Comparison of ENCODE assay signal across 30 cellular contexts in the genomic region with DNA sequence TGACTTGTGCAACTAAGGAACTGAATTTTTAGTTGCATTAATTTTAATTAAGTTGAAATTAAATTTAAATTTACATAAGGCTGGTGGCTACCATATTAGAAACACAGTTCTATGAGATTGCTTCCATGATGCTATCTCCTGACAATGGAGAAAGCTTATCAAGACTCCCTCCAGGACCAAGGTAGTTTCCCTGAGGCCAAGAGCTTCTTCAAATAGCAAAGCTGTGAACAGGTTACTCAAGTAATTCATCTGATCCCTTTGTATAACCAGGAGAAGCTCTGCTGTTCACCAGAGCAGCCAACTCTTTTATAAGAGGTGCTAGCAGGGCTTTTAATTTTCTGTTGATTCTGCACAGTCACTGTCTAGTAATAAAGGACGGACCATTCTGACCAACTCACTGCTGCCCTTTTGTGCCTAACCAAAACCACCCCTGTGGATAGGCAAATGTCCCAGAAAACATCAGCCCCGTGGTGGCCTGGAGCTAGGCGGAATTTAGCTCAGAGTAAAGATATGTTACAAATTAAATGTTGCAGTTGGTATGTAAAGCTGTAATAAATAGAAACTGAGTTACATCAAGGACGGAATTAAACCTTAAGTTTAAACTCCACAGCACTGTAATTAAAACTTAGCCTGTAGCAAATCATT. TPM values are rescaled to one million over a fixed set of nuclear protein-coding genes. Genes with fewer than 3 reads are reported as not detected.
"Had no signal": no experiment of that assay in that cellular context is flagged by ENCODE, and none has a peak within 500 bp of the region (broad histone marks: within the 10 kb centered on the region; RNA-seq: fewer than 3 reads in every experiment).

No MANE protein-coding gene starts in this region.

- H3K4me1 Mint-ChIP-seq: activated B cell treated with CpG ODN at 0.5 μM for 24 hours; activated CD4-positive, alpha-beta T cell treated with anti-CD3 and anti-CD28 coated beads, Interleukin-2, amount 10 ng/mL, durations not matched to agents 24 days and 14 days; activated T-helper 17 cell treated with anti-CD3 and anti-CD28 coated beads, Interleukin-2, amount 50 U/mL, for 72 hours; T-helper 17 cell had no signal

- H3K27me3 ChIP-seq: Peyer's patch had no signal

- H3K4me3 Mint-ChIP-seq: activated B cell treated with CpG ODN at 0.5 μM for 24 hours; activated CD4-positive, alpha-beta memory T cell treated with anti-CD3 and anti-CD28 coated beads for 36 hours; activated CD4-positive, alpha-beta T cell treated with anti-CD3 and anti-CD28 coated beads, Interleukin-2, amount 10 ng/mL, durations not matched to agents 24 days and 14 days; activated naive CD4-positive, alpha-beta T cell treated with anti-CD3 and anti-CD28 coated beads for 36 hours; activated naive CD8-positive, alpha-beta T cell treated with anti-CD3 and anti-CD28 coated beads for 36 hours; activated T-helper 17 cell treated with anti-CD3 and anti-CD28 coated beads, Interleukin-2, amount 50 U/mL, for 72 hours; T-helper 17 cell had no signal

- H3K27ac Mint-ChIP-seq: activated B cell treated with CpG ODN at 0.5 μM for 24 hours; activated CD4-positive, alpha-beta memory T cell treated with anti-CD3 and anti-CD28 coated beads for 36 hours; activated CD4-positive, alpha-beta T cell treated with anti-CD3 and anti-CD28 coated beads, Interleukin-2, amount 10 ng/mL, durations not matched to agents 24 days and 14 days; activated naive CD4-positive, alpha-beta T cell treated with anti-CD3 and anti-CD28 coated beads for 36 hours; activated naive CD8-positive, alpha-beta T cell treated with anti-CD3 and anti-CD28 coated beads for 36 hours; activated T-helper 17 cell treated with anti-CD3 and anti-CD28 coated beads, Interleukin-2, amount 50 U/mL, for 72 hours; T-helper 17 cell had no signal

- H3K36me3 Mint-ChIP-seq: activated CD4-positive, alpha-beta memory T cell treated with anti-CD3 and anti-CD28 coated beads for 36 hours; activated naive CD8-positive, alpha-beta T cell treated with anti-CD3 and anti-CD28 coated beads for 36 hours had no signal

- H3K27me3 Mint-ChIP-seq: activated B cell treated with CpG ODN at 0.5 μM for 24 hours; activated CD4-positive, alpha-beta memory T cell treated with anti-CD3 and anti-CD28 coated beads for 36 hours; activated CD4-positive, alpha-beta T cell treated with anti-CD3 and anti-CD28 coated beads, Interleukin-2, amount 10 ng/mL, durations not matched to agents 24 days and 14 days; activated naive CD8-positive, alpha-beta T cell treated with anti-CD3 and anti-CD28 coated beads for 36 hours; activated T-helper 17 cell treated with anti-CD3 and anti-CD28 coated beads, Interleukin-2, amount 50 U/mL, for 72 hours; T-helper 17 cell had no signal

- H3K36me3 ChIP-seq: Peyer's patch had no signal

- H3K27ac ChIP-seq: Peyer's patch had no signal

- H3K9me3 Mint-ChIP-seq: activated B cell treated with CpG ODN at 0.5 μM for 24 hours; activated CD4-positive, alpha-beta T cell treated with anti-CD3 and anti-CD28 coated beads, Interleukin-2, amount 10 ng/mL, durations not matched to agents 24 days and 14 days had no signal

- H3K4me1 ChIP-seq: Peyer's patch had no signal

- DNase-seq: activated B cell treated with CpG ODN at 0.5 μM for 24 hours; activated CD4-positive, alpha-beta memory T cell treated with anti-CD3 and anti-CD28 coated beads for 36 hours; activated CD4-positive, alpha-beta T cell treated with anti-CD3 and anti-CD28 coated beads for 1 hour; activated CD4-positive, alpha-beta T cell treated with anti-CD3 and anti-CD28 coated beads, Interleukin-2, amount 10 ng/mL, durations not matched to agents 24 days and 14 days; activated gamma-delta T cell; activated naive CD4-positive, alpha-beta T cell treated with anti-CD3 and anti-CD28 coated beads for 36 hours; activated naive CD8-positive, alpha-beta T cell treated with anti-CD3 and anti-CD28 coated beads for 36 hours; activated T-cell treated with anti-CD3 and anti-CD28 coated beads for 4 hours; activated T-cell treated with anti-CD3 and anti-CD28 coated beads, Interleukin-2, amount 50 U/mL, for 48 hours; Kasumi-1; NCI-H1048; NCI-H146; NCI-H187 treated with DMSO at 0.1 percent for 48 hours; NCI-H2107; NCI-H2171 treated with DMSO at 0.1 percent for 48 hours; NCI-H226; NCI-H526 treated with DMSO at 0.1 percent for 48 hours; NCI-H82; Peyer's patch; SHP77 treated with DMSO at 0.1 percent for 48 hours; T-helper 17 cell; T-helper 9 cell had no signal

- H3K9me3 ChIP-seq: Peyer's patch had no signal

- H3K4me3 ChIP-seq: K562, Peyer's patch had no signal

RNA-seq across cellular contexts. Expression of a gene that starts 55.5 kb away (rescaled TPM):
- total RNA-seq: activated B cell treated with CpG ODN at 0.5 μM for 24 hours; activated CD4-positive, alpha-beta memory T cell treated with anti-CD3 and anti-CD28 coated beads for 36 hours; activated CD4-positive, alpha-beta T cell treated with anti-CD3 and anti-CD28 coated beads, Interleukin-2, amount 10 ng/mL, durations not matched to agents 24 days and 14 days; activated CD8-positive, alpha-beta memory T cell treated with anti-CD3 and anti-CD28 coated beads for 36 hours; activated naive CD4-positive, alpha-beta T cell treated with anti-CD3 and anti-CD28 coated beads for 36 hours; activated naive CD8-positive, alpha-beta T cell treated with anti-CD3 and anti-CD28 coated beads for 36 hours; activated T-helper 17 cell treated with anti-CD3 and anti-CD28 coated beads, Interleukin-2, amount 50 U/mL, for 72 hours; cardiac septum; K562; NCI-H460; OCI-LY7; Peyer's patch; SK-MEL-5; T-helper 17 cell had no signal
- polyA plus RNA-seq: adipose tissue, K562 had no signal
